In the genomic region with DNA sequence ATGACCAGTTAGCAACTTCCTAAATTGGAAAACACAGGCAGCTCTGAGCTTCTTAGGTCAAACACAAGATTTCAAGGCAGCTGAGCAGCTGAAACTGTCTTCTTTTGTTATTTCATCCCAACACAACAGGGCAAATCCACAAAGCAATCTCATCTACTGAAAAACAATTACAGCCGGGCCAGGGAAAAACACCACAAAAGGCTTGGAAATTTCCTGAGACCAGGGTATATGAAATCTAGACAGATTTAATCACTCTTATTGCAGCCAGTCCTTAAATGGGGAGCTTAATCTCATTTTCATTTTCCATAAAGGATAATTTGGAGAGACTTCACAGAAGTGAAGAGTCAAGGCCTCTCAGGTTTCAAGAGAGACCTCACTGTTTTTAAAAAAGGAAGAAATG, we compare ENCODE assay signal across 19 cellular contexts.
"Had no signal": no experiment of that assay in that cellular context is flagged by ENCODE, and none has a peak within 500 bp of the region (broad histone marks: within the 10 kb centered on the region; RNA-seq: fewer than 3 reads in every experiment).

No MANE protein-coding gene starts in this region.

- H3K27me3 ChIP-seq: cardiac muscle cell, pancreas, sigmoid colon, testis, upper lobe of right lung had no signal

- DNase-seq: activated CD4-positive, alpha-beta T cell treated with anti-CD3 and anti-CD28 coated beads for 36 hours; activated CD8-positive, alpha-beta memory T cell treated with anti-CD3 and anti-CD28 coated beads, Interleukin-2, amount 50 U/mL, for 4 hours; activated CD8-positive, alpha-beta T cell treated with anti-CD3 and anti-CD28 coated beads for 36 hours; activated gamma-delta T cell; activated T-cell treated with anti-CD3 and anti-CD28 coated beads, Interleukin-2, amount 50 U/mL, for 48 hours; effector CD8-positive, alpha-beta T cell; foreskin fibroblast; glutamatergic neuron; left colon; lower lobe of right lung; midbrain; pancreas; sigmoid colon; stimulated activated CD4-positive, alpha-beta T cell treated with anti-CD3 and anti-CD28 coated beads, Interleukin-1b, Interleukin-23, amount 100 ng/mL, for 48 hours; stimulated activated naive CD8-positive, alpha-beta T cell treated with anti-CD3 and anti-CD28 coated beads, Interleukin-15, amount 100 ng/mL, for 72 hours; testis; upper lobe of right lung had no signal

- ATAC-seq: activated CD4-positive, alpha-beta T cell treated with anti-CD3 and anti-CD28 coated beads for 36 hours; activated CD8-positive, alpha-beta T cell treated with anti-CD3 and anti-CD28 coated beads for 36 hours; activated naive CD4-positive, alpha-beta T cell treated with anti-CD3 and anti-CD28 coated beads, Interleukin-2, amount 50 U/mL, for 72 hours; left colon; lower lobe of right lung; pancreas; stimulated activated naive CD8-positive, alpha-beta T cell treated with anti-CD3 and anti-CD28 coated beads, Interleukin-15, amount 100 ng/mL, for 72 hours; upper lobe of right lung had no signal

- H3K4me1 ChIP-seq: lower lobe of right lung, pancreas, testis, upper lobe of right lung had no signal

- H3K27ac ChIP-seq: cardiac muscle cell, lower lobe of right lung, pancreas, sigmoid colon, testis, upper lobe of right lung had no signal

- H3K36me3 ChIP-seq: cardiac muscle cell, lower lobe of right lung, pancreas, sigmoid colon, upper lobe of right lung had no signal

- H3K4me3 ChIP-seq: cardiac muscle cell, lower lobe of right lung, pancreas, sigmoid colon, testis, upper lobe of right lung had no signal

- H3K9me3 ChIP-seq: lower lobe of right lung, pancreas, sigmoid colon, testis, upper lobe of right lung had no signal
